Comparison of ENCODE assay signal across 8 cellular contexts in the genomic region with DNA sequence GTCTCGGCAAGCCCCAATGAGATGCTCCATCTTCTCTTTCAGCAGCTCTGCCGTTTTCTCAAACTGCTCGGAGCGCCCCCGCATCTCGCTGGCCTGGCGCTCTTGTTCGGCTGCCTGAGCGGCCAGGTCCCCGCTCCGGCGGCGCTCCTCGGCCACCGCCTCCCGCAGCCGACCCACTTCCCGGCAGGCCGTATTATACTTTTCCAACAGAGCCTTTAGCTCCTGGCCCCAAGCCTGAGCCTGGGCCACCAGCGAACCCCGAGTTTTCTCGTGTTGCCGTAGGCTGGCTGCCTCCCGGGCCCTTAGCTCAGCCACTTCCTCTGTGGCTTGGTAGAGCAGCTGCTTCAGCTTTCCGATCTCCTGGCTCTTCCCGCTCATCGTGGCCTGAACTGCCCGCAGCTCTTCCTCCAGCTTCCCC. TPM values are rescaled to one million over a fixed set of nuclear protein-coding genes. Genes with fewer than 3 reads are reported as not detected.
DNase-seq lines count a peak whose midpoint lies in the region; TF ChIP-seq lines count a peak whose summit lies in the region.

No MANE protein-coding gene starts in this region.

- H3K9me3 ChIP-seq in breast epithelium (no peaks in the 10 kb centered on the region), vagina (no peaks in the 10 kb centered on the region)

- H3K27ac Mint-ChIP-seq in MCF 10A (ENCODE audit: low read depth, unreplicated experiment): no peak overlapping the region
- peak overlapping the region; percentile 47 for H3K27ac Mint-ChIP-seq in osteocyte (ENCODE audit: unreplicated experiment)

- H3K4me3 Mint-ChIP-seq in MCF 10A (ENCODE audit: unreplicated experiment) (no peak overlapping the region), osteocyte (ENCODE audit: unreplicated experiment) (peak overlapping the region; percentile 38)

- no peaks in the 10 kb centered on the region for H3K36me3 Mint-ChIP-seq in MCF 10A (ENCODE audit: insufficient read depth, unreplicated experiment)
- no peaks in the 10 kb centered on the region for H3K36me3 Mint-ChIP-seq in osteocyte (ENCODE audit: unreplicated experiment)

- intact Hi-C loops in breast epithelium (cut with DNase I; ENCODE audit: low total_unique reads) (no loop called here), MCF 10A (cut with micrococcal nuclease) (no loop called here), cardiac septum (cut with DNase I) (no loop called here), vagina (cut with DNase I) (no loop called here)

- H3K4me1 Mint-ChIP-seq in MCF 10A (ENCODE audit: insufficient read depth, unreplicated experiment) (no peaks in the 10 kb centered on the region), osteocyte (ENCODE audit: unreplicated experiment) (peaks cover 5% of the 10 kb centered on the region)

- H3K9me3 Mint-ChIP-seq in MCF 10A (ENCODE audit: unreplicated experiment): no peaks in the 10 kb centered on the region
- H3K9me3 Mint-ChIP-seq in osteocyte (ENCODE audit: unreplicated experiment): no peaks in the 10 kb centered on the region

- BruUV-seq in MCF 10A (replicated peaks; lab: Mats Ljungman, UMichigan): no TSS peak

- TF ChIP-seq POLR2A in breast epithelium (IDR thresholded peaks at IDR 0.05) (no peak), vagina (IDR thresholded peaks at IDR 0.05) (no peak)

- H3K27me3 Mint-ChIP-seq in MCF 10A (ENCODE audit: insufficient read depth, unreplicated experiment): peaks cover 13% of the 10 kb centered on the region
- H3K27me3 Mint-ChIP-seq in osteocyte (ENCODE audit: unreplicated experiment): peaks cover 31% of the 10 kb centered on the region

- peaks cover 0 to 8% of the 10 kb centered on the region in 2 donors for H3K4me1 ChIP-seq in breast epithelium
- H3K4me1 ChIP-seq in vagina: peaks cover 17% of the 10 kb centered on the region

- CTCF ChIA-PET in MCF 10A (lab: Yijun Ruan, JAX): interaction anchor here (0.6 to 1.3 kb wide), 7 partner anchors 10 to 39 kb away, joined by 3 to 5 read pairs (median 3); a partner anchor contains a TSS

- DNase-seq in breast epithelium (ENCODE audit: low spot score in 2 of 2): no peak
- DNase-seq in MCF 10A (ENCODE audit: unreplicated experiment): no peak
- peak; percentile 32 for DNase-seq in activated naive CD4-positive, alpha-beta T cell treated with anti-CD3 and anti-CD28 coated beads, Interleukin-2, amount 50 U/mL, for 16 hours
- peak; percentile 85 for DNase-seq in cardiac septum (ENCODE audit: low spot score)
- DNase-seq in osteocyte (ENCODE audit: extremely low spot score, unreplicated experiment): no peak
- DNase-seq in vagina (ENCODE audit: extremely low spot score in 2 of 2): peak in 1 of 2 donors; percentile 88
- DNase-seq in LoVo (ENCODE audit: low spot score): no peak
- no peak for DNase-seq in DMS53 treated with DMSO at 0.1 percent for 48 hours (lab: John Stamatoyannopoulos, UW; ENCODE audit: unreplicated experiment)

- POLR2A ChIA-PET in MCF 10A (lab: Yijun Ruan, JAX): interaction anchor here (0.5 to 1.6 kb wide), 6 partner anchors 11 to 68 kb away, joined by 3 to 5 read pairs (median 3); a partner anchor contains a TSS

- H3K27ac ChIP-seq in breast epithelium (peak overlapping the region; percentile 79 to 91), vagina (peak overlapping the region; percentile 84)

- no peaks in the 10 kb centered on the region for H3K36me3 ChIP-seq in breast epithelium
- H3K36me3 ChIP-seq in vagina: no peaks in the 10 kb centered on the region

- H3K27me3 ChIP-seq in breast epithelium: no peaks in the 10 kb centered on the region
- no peaks in the 10 kb centered on the region for H3K27me3 ChIP-seq in vagina

- H3K4me3 ChIP-seq in breast epithelium: peak overlapping the region; percentile 52 to 73 (median 53)
- peak overlapping the region; percentile 50 to 61 for H3K4me3 ChIP-seq in vagina

- TF ChIP-seq CTCF in breast epithelium (IDR thresholded peaks at IDR 0.05) (no peak), MCF 10A (IDR thresholded peaks at IDR 0.05; ENCODE audit: unreplicated experiment) (no peak), osteocyte (IDR thresholded peaks at IDR 0.05) (no peak), vagina (IDR thresholded peaks at IDR 0.05) (no peak)

RNA-seq across cellular contexts. Expression of a gene that starts 13.1 kb away (rescaled TPM):
- total RNA-seq in breast epithelium (10 to 100 TPM; 14.1 to 53.3 (median 31.8) TPM), MCF 10A (2022) (34.3 and 36.9 TPM in 2 replicates), cardiac septum (19.7 TPM), osteocyte (47.0 and 48.7 TPM in 2 replicates), vagina (40.5 TPM)

RNA-seq across cellular contexts. Expression of a gene that starts 13.7 kb away (rescaled TPM):
- total RNA-seq in breast epithelium: 10 to 100 TPM in 1 of 3 donors, 1 to 10 TPM in 2; 6.4 to 10.2 (median 7.0) TPM
- 0.29 TPM in 1 of 2 replicates, not detected in the other for total RNA-seq in MCF 10A (2022)
- total RNA-seq in cardiac septum: 0.73 TPM
- not detected in 2 replicates for total RNA-seq in osteocyte
- total RNA-seq in vagina: 17.9 TPM

RNA-seq across cellular contexts. Expression of a gene that starts 26.6 kb away (rescaled TPM):
- 1 to 10 TPM; 2.5 to 4.0 (median 3.3) TPM for total RNA-seq in breast epithelium
- 3.7 and 4.6 TPM in 2 replicates for total RNA-seq in MCF 10A (2022)
- total RNA-seq in cardiac septum: 2.7 TPM
- 2.4 and 4.3 TPM in 2 replicates for total RNA-seq in osteocyte
- total RNA-seq in vagina: 2.5 TPM

RNA-seq across cellular contexts. Expression of a gene that starts 37.8 kb away (rescaled TPM):
- total RNA-seq in breast epithelium (10 to 100 TPM in 2 of 3 donors, 1 to 10 TPM in 1; 3.2 to 74.9 (median 30.2) TPM), MCF 10A (2022) (25.7 and 33.0 TPM in 2 replicates), cardiac septum (3.8 TPM), osteocyte (34.4 and 40.3 TPM in 2 replicates), vagina (6.1 TPM)

RNA-seq across cellular contexts. Expression of a gene that starts 46.5 kb away (rescaled TPM):
- total RNA-seq in breast epithelium: 10 to 100 TPM; 20.3 to 40.1 (median 22.0) TPM
- 35.5 and 36.2 TPM in 2 replicates for total RNA-seq in MCF 10A (2022)
- total RNA-seq in cardiac septum: 17.4 TPM
- 29.8 and 36.5 TPM in 2 replicates for total RNA-seq in osteocyte
- total RNA-seq in vagina: 23.6 TPM

Comparison
In these comparisons a context has a peak if more than half of its experiments do, and no peak if none do; other contexts are left out.
1. DNase-seq: peak in activated naive CD4-positive, alpha-beta T cell treated with anti-CD3 and anti-CD28 coated beads, Interleukin-2, amount 50 U/mL, for 16 hours (single experiment) and cardiac septum (single experiment); none in breast epithelium (0 of 2), MCF 10A (single experiment), osteocyte (single experiment), LoVo (single experiment) and DMS53 treated with DMSO at 0.1 percent for 48 hours (single experiment).